ENCODE assay signal across 9 cellular contexts in the genomic region with DNA sequence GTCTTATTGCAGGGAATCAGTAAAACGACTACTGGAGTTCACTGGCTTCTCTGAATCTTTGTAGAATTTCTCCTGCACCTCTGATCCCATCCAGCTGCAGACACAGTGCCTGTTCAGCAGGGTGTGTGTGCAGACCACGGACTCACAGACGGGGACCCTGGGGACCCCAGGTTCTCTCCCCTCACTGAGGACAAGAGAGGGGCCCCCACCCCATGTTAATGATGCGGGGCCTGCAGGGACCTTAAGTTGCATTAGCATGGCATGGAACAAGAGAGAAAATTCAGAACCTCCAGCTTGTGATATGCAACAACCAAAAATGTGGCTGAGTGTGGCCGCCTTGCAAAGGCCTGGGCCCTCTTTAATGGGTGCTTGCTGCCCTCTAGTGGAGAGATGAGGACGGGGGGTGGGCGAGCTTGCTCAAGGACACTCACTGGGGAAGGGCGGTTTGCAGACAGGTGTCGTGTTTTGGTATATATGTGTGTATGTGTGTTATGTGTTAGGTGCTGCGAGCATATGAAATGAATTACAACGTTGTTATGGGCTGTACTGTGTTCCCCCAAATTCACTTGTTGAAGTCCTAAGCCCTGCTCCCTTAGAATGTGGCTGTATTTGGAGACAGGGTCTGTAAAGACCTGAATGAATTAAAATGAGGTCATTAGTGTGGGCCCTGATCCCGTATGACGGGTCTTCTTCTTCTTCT.
DNase-seq lines count a peak whose midpoint lies in the region; ATAC-seq and FAIRE-seq lines count a peak whose summit lies in the region.
"Had no signal": no experiment of that assay in that cellular context is flagged by ENCODE, and none has a peak within 500 bp of the region (broad histone marks: within the 10 kb centered on the region; RNA-seq: fewer than 3 reads in every experiment).

No MANE protein-coding gene starts in this region.

- H3K4me3 ChIP-seq in Jurkat, Clone E6-1 (ENCODE audit: low read length), result no peak overlapping the region

- peaks cover 5% of the 10 kb centered on the region for H3K4me1 Mint-ChIP-seq in activated T-helper 1 cell treated with anti-CD3 and anti-CD28 coated beads, Interleukin-12 subunit alpha, Interleukin-12 subunit beta, Interleukin-2, Interleukin-4 antibody, amounts not matched to agents 30 ng/mL and 10 ng/mL and 1 ng/mL, durations not matched to agents 14 hours and 24 hours and 36 hours (ENCODE audit: low read depth)

- H3K9me3 Mint-ChIP-seq in activated T-helper 1 cell treated with anti-CD3 and anti-CD28 coated beads, Interleukin-12 subunit alpha, Interleukin-12 subunit beta, Interleukin-2, Interleukin-4 antibody, amounts not matched to agents 30 ng/mL and 10 ng/mL and 1 ng/mL, durations not matched to agents 14 hours and 24 hours and 36 hours, result no peaks in the 10 kb centered on the region

- no peak overlapping the region for H3K4me3 Mint-ChIP-seq in activated T-helper 1 cell treated with anti-CD3 and anti-CD28 coated beads, Interleukin-12 subunit alpha, Interleukin-12 subunit beta, Interleukin-2, Interleukin-4 antibody, amounts not matched to agents 30 ng/mL and 10 ng/mL and 1 ng/mL, durations not matched to agents 14 hours and 24 hours and 36 hours

- H3K27ac ChIP-seq in substantia nigra (ENCODE audit: low read depth, low read length, poor library complexity, severe bottlenecking), result no peak overlapping the region

- H3K27ac Mint-ChIP-seq in activated T-helper 1 cell treated with anti-CD3 and anti-CD28 coated beads, Interleukin-12 subunit alpha, Interleukin-12 subunit beta, Interleukin-2, Interleukin-4 antibody, amounts not matched to agents 30 ng/mL and 10 ng/mL and 1 ng/mL, durations not matched to agents 14 hours and 24 hours and 36 hours, result no peak overlapping the region

- intact Hi-C loops in activated T-helper 1 cell treated with anti-CD3 and anti-CD28 coated beads, Interleukin-12 subunit alpha, Interleukin-12 subunit beta, Interleukin-2, Interleukin-4 antibody, amounts not matched to agents 30 ng/mL and 10 ng/mL and 1 ng/mL, durations not matched to agents 14 hours and 24 hours and 36 hours (cut with micrococcal nuclease), result loop anchor here (1.0 to 2.0 kb wide), 6 partner anchors 53 to 676 kb away; partner anchors contain the start of gene ESS2

- no peak for ATAC-seq in GM21390 (IDR thresholded peaks at IDR 0.05; ENCODE audit: unreplicated experiment)

- H3K27me3 Mint-ChIP-seq in activated T-helper 1 cell treated with anti-CD3 and anti-CD28 coated beads, Interleukin-12 subunit alpha, Interleukin-12 subunit beta, Interleukin-2, Interleukin-4 antibody, amounts not matched to agents 30 ng/mL and 10 ng/mL and 1 ng/mL, durations not matched to agents 14 hours and 24 hours and 36 hours (ENCODE audit: insufficient read depth), result peaks cover 8% of the 10 kb centered on the region

- DNase-seq in DMS153 (lab: John Stamatoyannopoulos, UW) (peak; percentile 56), RCC 7860 (ENCODE audit: low spot score) (peak; percentile 19), fibroblast of the conjunctiva (ENCODE audit: low read depth) (peak; percentile 60), non-pigmented ciliary epithelial cell (ENCODE audit: low read depth) (peak; percentile 20), substantia nigra (lab: John Stamatoyannopoulos, UW) (peak in 42 of 49 donors; percentile 5 to 76 (median 52))
- DNase-seq in Jurkat, Clone E6-1 (ENCODE audit: low read depth, low spot score), result peak; percentile 77
- peak; percentile 77 for DNase-seq in activated T-helper 1 cell treated with anti-CD3 and anti-CD28 coated beads, Interleukin-12 subunit alpha, Interleukin-12 subunit beta, Interleukin-2, Interleukin-4 antibody, amounts not matched to agents 30 ng/mL and 10 ng/mL and 1 ng/mL, durations not matched to agents 14 hours and 24 hours and 36 hours (ENCODE audit: low spot score)

- peak; percentile 15 for FAIRE-seq in RCC 7860 (lab: Jason Lieb, UNC)
- FAIRE-seq: colon had no signal

- H3K36me3 Mint-ChIP-seq in activated T-helper 1 cell treated with anti-CD3 and anti-CD28 coated beads, Interleukin-12 subunit alpha, Interleukin-12 subunit beta, Interleukin-2, Interleukin-4 antibody, amounts not matched to agents 30 ng/mL and 10 ng/mL and 1 ng/mL, durations not matched to agents 14 hours and 24 hours and 36 hours (ENCODE audit: low read depth), result no peaks in the 10 kb centered on the region

Comparison
In these comparisons a context has a peak if more than half of its experiments do, and no peak if none do; other contexts are left out.
1. DNase-seq: peak in every context shown above with its lines; median percentile 77 in Jurkat, Clone E6-1; 77 in activated T-helper 1 cell treated with anti-CD3 and anti-CD28 coated beads, Interleukin-12 subunit alpha, Interleukin-12 subunit beta, Interleukin-2, Interleukin-4 antibody, amounts not matched to agents 30 ng/mL and 10 ng/mL and 1 ng/mL, durations not matched to agents 14 hours and 24 hours and 36 hours; 60 in fibroblast of the conjunctiva; 56 in DMS153; 52 in substantia nigra; 20 in non-pigmented ciliary epithelial cell; 19 in RCC 7860.